Comparison of ENCODE assay signal across 11 cellular contexts in genomic region chr4:110636231-110636676, GRCh38. TPM values are rescaled to one million over a fixed set of nuclear protein-coding genes. Genes with fewer than 3 reads are reported as not detected.
DNase-seq lines count a peak whose midpoint lies in the region; ATAC-seq and TF ChIP-seq lines count a peak whose summit lies in the region.
"Had no signal": no experiment of that assay in that cellular context is flagged by ENCODE, and none has a peak within 500 bp of the region (broad histone marks: within the 10 kb centered on the region; RNA-seq: fewer than 3 reads in every experiment).

No MANE protein-coding gene starts in this region.

- WGBS in mammary epithelial cell (ENCODE audit: low coverage, missing lambda C conversion rate): 46% methylated on average over 10 of the region's 11 CpGs
- WGBS in right lobe of liver (ENCODE audit: insufficient coverage, low coverage, low lambda C conversion rate, missing lambda C conversion rate): 7% methylated on average over 11 of the region's 11 CpGs

- DNase-seq in activated naive CD4-positive, alpha-beta T cell treated with anti-CD3 and anti-CD28 coated beads, Interleukin-2, amount 10 ng/mL, durations not matched to agents 7 days and 5 days: no peak
- DNase-seq in activated naive CD4-positive, alpha-beta T cell (lab: John Stamatoyannopoulos, UW): no peak
- DNase-seq in mammary epithelial cell (no peak), mesothelial cell of epicardium (ENCODE audit: low spot score in 2 of 2, unreplicated experiment in 2 of 2) (no peak), vagina (ENCODE audit: extremely low spot score in 2 of 2) (no peak), middle frontal gyrus (ENCODE audit: extremely low spot score, low spot score) (no peak), right lobe of liver (no peak)
- DNase-seq: activated T-cell treated with anti-CD3 and anti-CD28 coated beads, Interleukin-2, amount 50 U/mL, for 24 hours; NCI-H524 treated with DMSO at 0.1 percent for 48 hours had no signal

- BruUV-seq in mammary epithelial cell (replicated peaks; lab: Mats Ljungman, UMichigan): no TSS peak

- no peaks in the 10 kb centered on the region for H3K36me3 ChIP-seq in mammary epithelial cell (ENCODE audit: insufficient read depth, low read length)
- H3K36me3 ChIP-seq in vagina: no peaks in the 10 kb centered on the region
- no peaks in the 10 kb centered on the region for H3K36me3 ChIP-seq in right lobe of liver
- H3K36me3 ChIP-seq: BLaER1 had no signal

- dilution Hi-C loops in mammary epithelial cell (cut with HindIII; ENCODE audit: low sequenced_read_pairs): no loop called here

- H3K4me1 ChIP-seq in mammary epithelial cell (ENCODE audit: insufficient read depth, low read length): peaks cover 16% of the 10 kb centered on the region
- H3K4me1 ChIP-seq in vagina: peaks cover 28% of the 10 kb centered on the region
- H3K4me1 ChIP-seq in right lobe of liver: peaks cover 0 to 18% (median 2%) of the 10 kb centered on the region in 4 donors
- H3K4me1 ChIP-seq: BLaER1 had no signal

- CTCF ChIA-PET in activated naive CD4-positive, alpha-beta T cell treated with anti-CD3 and anti-CD28 coated beads, Interleukin-2, amount 10 ng/mL, durations not matched to agents 7 days and 5 days (lab: Charles Lee): no interaction called here
- CTCF ChIA-PET in mammary epithelial cell (lab: Charles Lee; ENCODE audit: low non-redundant PET): no interaction called here

- H3K27ac ChIP-seq in mammary epithelial cell (ENCODE audit: insufficient read depth, low read depth, low read length): no peak overlapping the region
- H3K27ac ChIP-seq in vagina: no peak overlapping the region
- no peak overlapping the region for H3K27ac ChIP-seq in right lobe of liver
- H3K27ac ChIP-seq: BLaER1 had no signal

- peaks cover 4% of the 10 kb centered on the region for H3K9me3 Mint-ChIP-seq in activated naive CD4-positive, alpha-beta T cell treated with anti-CD3 and anti-CD28 coated beads, Interleukin-2, amount 10 ng/mL, durations not matched to agents 7 days and 5 days
- no peaks in the 10 kb centered on the region for H3K9me3 Mint-ChIP-seq in mesothelial cell of epicardium

- peak overlapping the region; percentile 52 for H3K27ac Mint-ChIP-seq in activated naive CD4-positive, alpha-beta T cell treated with anti-CD3 and anti-CD28 coated beads, Interleukin-2, amount 10 ng/mL, durations not matched to agents 7 days and 5 days
- peak overlapping the region; percentile 99 for H3K27ac Mint-ChIP-seq in mesothelial cell of epicardium
- H3K27ac Mint-ChIP-seq: activated T-cell treated with anti-CD3 and anti-CD28 coated beads, Interleukin-2, amount 50 U/mL, for 24 hours had no signal

- no peak overlapping the region for H3K4me3 Mint-ChIP-seq in activated naive CD4-positive, alpha-beta T cell treated with anti-CD3 and anti-CD28 coated beads, Interleukin-2, amount 10 ng/mL, durations not matched to agents 7 days and 5 days
- H3K4me3 Mint-ChIP-seq in mesothelial cell of epicardium: peak overlapping the region; percentile 94
- H3K4me3 Mint-ChIP-seq: activated T-cell treated with anti-CD3 and anti-CD28 coated beads, Interleukin-2, amount 50 U/mL, for 24 hours had no signal

- no peak for ATAC-seq in HG03045 (IDR thresholded peaks at IDR 0.05; ENCODE audit: unreplicated experiment)
- no peak for ATAC-seq in right lobe of liver

- no peak overlapping the region for H3K9ac ChIP-seq in mammary epithelial cell (ENCODE audit: insufficient read depth, low read length)
- H3K9ac ChIP-seq: BLaER1 had no signal

- H3K4me2 ChIP-seq in mammary epithelial cell (ENCODE audit: insufficient read depth, low read depth, low read length): peak overlapping the region; percentile 81
- H3K4me2 ChIP-seq: BLaER1 had no signal

- peaks cover 93% of the 10 kb centered on the region for H3K27me3 Mint-ChIP-seq in activated naive CD4-positive, alpha-beta T cell treated with anti-CD3 and anti-CD28 coated beads, Interleukin-2, amount 10 ng/mL, durations not matched to agents 7 days and 5 days
- peaks cover 73% of the 10 kb centered on the region for H3K27me3 Mint-ChIP-seq in mesothelial cell of epicardium (ENCODE audit: low read depth)

- H3K4me1 Mint-ChIP-seq in activated naive CD4-positive, alpha-beta T cell treated with anti-CD3 and anti-CD28 coated beads, Interleukin-2, amount 10 ng/mL, durations not matched to agents 7 days and 5 days: peaks cover 7% of the 10 kb centered on the region
- peaks cover 74% of the 10 kb centered on the region for H3K4me1 Mint-ChIP-seq in mesothelial cell of epicardium

- peaks cover 3% of the 10 kb centered on the region for H4K20me1 ChIP-seq in mammary epithelial cell (ENCODE audit: insufficient read depth, low read length)

- H3K9me3 ChIP-seq in mammary epithelial cell (replicated peaks; ENCODE audit: insufficient read depth, low read length) (peaks cover 4% of the 10 kb centered on the region), vagina (no peaks in the 10 kb centered on the region), right lobe of liver (no peaks in the 10 kb centered on the region)

- H3K4me3 ChIP-seq in mammary epithelial cell (replicated peaks in 1 of 3; ENCODE audit: insufficient read depth in 1 of 3, low read depth in 2 of 3, low read length in 3 of 3) (no peak overlapping the region), vagina (peak overlapping the region; percentile 28 to 29), right lobe of liver (no peak overlapping the region)

- H3K79me2 ChIP-seq in mammary epithelial cell (ENCODE audit: insufficient read depth, low read length): no peaks in the 10 kb centered on the region

- peak overlapping the region; percentile 33 for H2AFZ ChIP-seq in mammary epithelial cell (ENCODE audit: low read depth, low read length)

- intact Hi-C loops in mammary epithelial cell (cut with micrococcal nuclease) (no loop called here), vagina (cut with DNase I) (no loop called here), right lobe of liver (cut with DNase I) (no loop called here)

- H3K27me3 ChIP-seq in mammary epithelial cell (ENCODE audit: insufficient read depth, low read length) (peaks cover 75% of the 10 kb centered on the region), vagina (peaks cover 17% of the 10 kb centered on the region), right lobe of liver (peaks cover 42 to 83% of the 10 kb centered on the region in 2 donors)

- in situ Hi-C loops in mammary epithelial cell (cut with MboI; ENCODE audit: low sequenced_read_pairs in 2 of 2): loop anchor here (25.0 kb wide), 4 partner anchors 326 to 1401 kb away; no protein-coding TSS in a partner anchor

- TF ChIP-seq POLR2A in vagina (IDR thresholded peaks at IDR 0.05) (no peak), right lobe of liver (IDR thresholded peaks at IDR 0.05) (no peak)

- no peak for TF ChIP-seq CTCF in mammary epithelial cell (conservative IDR thresholded peaks at IDR 0.05 in 1 of 2, IDR thresholded peaks at IDR 0.05 in 1 of 2; ENCODE audit: extremely low read depth in 1 of 2, insufficient read depth in 1 of 2, low read depth in 1 of 2, low read length in 2 of 2)
- no peak for TF ChIP-seq CTCF in mesothelial cell of epicardium (IDR thresholded peaks at IDR 0.05; ENCODE audit: unreplicated experiment)
- no peak for TF ChIP-seq CTCF in vagina (IDR thresholded peaks at IDR 0.05)
- no peak for TF ChIP-seq CTCF in right lobe of liver (IDR thresholded peaks at IDR 0.05)

- peaks cover 15% of the 10 kb centered on the region for H3K36me3 Mint-ChIP-seq in activated naive CD4-positive, alpha-beta T cell treated with anti-CD3 and anti-CD28 coated beads, Interleukin-2, amount 10 ng/mL, durations not matched to agents 7 days and 5 days
- H3K36me3 Mint-ChIP-seq in mesothelial cell of epicardium: peaks cover 9% of the 10 kb centered on the region

RNA-seq across cellular contexts. Expression of gene PITX2, which starts 13.4 kb away (rescaled TPM):
- under 1 TPM in 1 of 2 donors, not detected in 1; 0.33 TPM for total RNA-seq in mammary epithelial cell
- 0.03 TPM for polyA plus RNA-seq in mammary epithelial cell
- polyA minus RNA-seq in mammary epithelial cell: not detected
- 88.7 to 99.3 TPM (median 95.5 TPM) in 3 replicates for total RNA-seq in mesothelial cell of epicardium
- total RNA-seq in vagina: 6.6 TPM
- total RNA-seq in right lobe of liver: not detected

Comparison
In these comparisons a context has a peak if more than half of its experiments do, and no peak if none do; other contexts are left out.
1. H3K4me3 ChIP-seq: peak in vagina (2 of 2); none in mammary epithelial cell (0 of 3) and right lobe of liver (0 of 3).
2. RNA of gene PITX2, which starts 13.4 kb away (total RNA-seq): 88.7 to 99.3 TPM in mesothelial cell of epicardium; 6.6 TPM in vagina (single experiment), 0.33 TPM in mammary epithelial cell and not detected in right lobe of liver; every median in the first group is over 10 times any median in the second.